ENCODE assay signal across 17 cellular contexts in genomic region chr3:191889781-191890180, GRCh38.
DNase-seq lines count a peak whose midpoint lies in the region; ATAC-seq, FAIRE-seq and TF ChIP-seq lines count a peak whose summit lies in the region.
"Had no signal": no experiment of that assay in that cellular context is flagged by ENCODE, and none has a peak within 500 bp of the region (broad histone marks: within the 10 kb centered on the region; RNA-seq: fewer than 3 reads in every experiment).

No MANE protein-coding gene starts in this region.

- H3K4me1 ChIP-seq in PC-3 (ENCODE audit: insufficient read depth, low read length): no peaks in the 10 kb centered on the region

- H2AFZ ChIP-seq in PC-3 (ENCODE audit: low read length): no peak overlapping the region

- H3K27me3 ChIP-seq in PC-3 (ENCODE audit: low read length): no peaks in the 10 kb centered on the region; the same call in 1 of the 2 replicates

- POLR2A ChIA-PET in PC-3 (lab: Charles Lee; ENCODE audit: unreplicated experiment): no interaction called here

- peak; percentile 33 for DNase-seq in NCI-H82 (lab: John Stamatoyannopoulos, UW)
- DNase-seq in NCI-H82 treated with DMSO at 0.1 percent for 48 hours (lab: John Stamatoyannopoulos, UW; ENCODE audit: unreplicated experiment): no peak
- peak; percentile 7 for DNase-seq in PC-3
- peak; percentile 9 for DNase-seq in fibroblast of the aortic adventitia (ENCODE audit: low read depth)
- DNase-seq in urothelium cell line (ENCODE audit: low spot score): peak; percentile 6
- no peak for DNase-seq in stimulated activated effector memory CD8-positive, alpha-beta T cell treated with anti-CD3 and anti-CD28 coated beads, Interleukin-12 subunit alpha, Interleukin-12 subunit beta, amount 100 ng/mL, for 72 hours (ENCODE audit: low spot score in 2 of 2)
- DNase-seq: DMS153, H9, NCI-H1105 treated with DMSO at 0.1 percent for 48 hours, NCI-H1694, NCI-H2081 treated with DMSO at 0.1 percent for 48 hours had no signal

- H3K9me3 Mint-ChIP-seq in stimulated activated effector memory CD8-positive, alpha-beta T cell treated with anti-CD3 and anti-CD28 coated beads, Interleukin-12 subunit alpha, Interleukin-12 subunit beta, amount 100 ng/mL, for 72 hours: peaks cover 2% of the 10 kb centered on the region
- H3K9me3 Mint-ChIP-seq: H9, IgD-negative memory B cell had no signal

- H3K4me3 ChIP-seq in PC-3 (ENCODE audit: low read length) (no peak overlapping the region), fibroblast of the aortic adventitia (ENCODE audit: low read depth, low read length) (no peak overlapping the region)

- H3K4me3 Mint-ChIP-seq in stimulated activated effector memory CD8-positive, alpha-beta T cell treated with anti-CD3 and anti-CD28 coated beads, Interleukin-12 subunit alpha, Interleukin-12 subunit beta, amount 100 ng/mL, for 72 hours: no peak overlapping the region
- H3K4me3 Mint-ChIP-seq: B cell, H9, IgD-negative memory B cell had no signal

- H3K4me1 Mint-ChIP-seq in stimulated activated effector memory CD8-positive, alpha-beta T cell treated with anti-CD3 and anti-CD28 coated beads, Interleukin-12 subunit alpha, Interleukin-12 subunit beta, amount 100 ng/mL, for 72 hours: no peaks in the 10 kb centered on the region
- H3K4me1 Mint-ChIP-seq: B cell, IgD-negative memory B cell had no signal

- TF ChIP-seq CTCF in PC-3 (conservative IDR thresholded peaks at IDR 0.05; ENCODE audit: low read depth, low read length) (no peak), fibroblast of the aortic adventitia (IDR thresholded peaks at IDR 0.05; ENCODE audit: insufficient read depth, low read length) (no peak)

- intact Hi-C loops in PC-3 (cut with micrococcal nuclease): no loop called here

- H3K9ac ChIP-seq in PC-3 (ENCODE audit: low read length): no peak overlapping the region

- no peaks in the 10 kb centered on the region for H3K9me2 ChIP-seq in PC-3 (replicated peaks; ENCODE audit: low read length)

- BruUV-seq in PC-3 (replicated peaks; lab: Mats Ljungman, UMichigan): no TSS peak

- no peaks in the 10 kb centered on the region for H3F3A ChIP-seq in PC-3 (ENCODE audit: low read length, unreplicated experiment)

- CTCF ChIA-PET in PC-3 (lab: Charles Lee): no interaction called here

- H3K27ac ChIP-seq in PC-3 (ENCODE audit: low read length): no peak overlapping the region
- H3K27ac ChIP-seq: 22Rv1 had no signal

- H3K36me3 ChIP-seq in PC-3 (ENCODE audit: low read depth, low read length): no peaks in the 10 kb centered on the region

- H3K36me3 Mint-ChIP-seq in stimulated activated effector memory CD8-positive, alpha-beta T cell treated with anti-CD3 and anti-CD28 coated beads, Interleukin-12 subunit alpha, Interleukin-12 subunit beta, amount 100 ng/mL, for 72 hours: no peaks in the 10 kb centered on the region

- no peak overlapping the region for H3K27ac Mint-ChIP-seq in stimulated activated effector memory CD8-positive, alpha-beta T cell treated with anti-CD3 and anti-CD28 coated beads, Interleukin-12 subunit alpha, Interleukin-12 subunit beta, amount 100 ng/mL, for 72 hours
- H3K27ac Mint-ChIP-seq: B cell, IgD-negative memory B cell had no signal

- H3K9me3 ChIP-seq in PC-3 (ENCODE audit: low read length): no peaks in the 10 kb centered on the region

- FAIRE-seq in urothelium cell line (lab: Jason Lieb, UNC): no peak
- FAIRE-seq: GM12892 had no signal

- no peaks in the 10 kb centered on the region for H3K79me2 ChIP-seq in PC-3 (ENCODE audit: low read length)

- no peak for ATAC-seq in PC-3
- ATAC-seq in stimulated activated effector memory CD8-positive, alpha-beta T cell treated with anti-CD3 and anti-CD28 coated beads, Interleukin-12 subunit alpha, Interleukin-12 subunit beta, amount 100 ng/mL, for 72 hours: no peak
- no peak for ATAC-seq in GM21367 (IDR thresholded peaks at IDR 0.05; ENCODE audit: unreplicated experiment)
- no peak for ATAC-seq in GM18870 (IDR thresholded peaks at IDR 0.05; ENCODE audit: unreplicated experiment)

- peak overlapping the region; percentile 4; the same call in 1 of the 2 replicates for H3K4me2 ChIP-seq in PC-3 (ENCODE audit: low read length)

- no peaks in the 10 kb centered on the region for H4K20me1 ChIP-seq in PC-3 (ENCODE audit: low read length)

Comparison
In these comparisons a context has a peak if more than half of its experiments do, and no peak if none do; other contexts are left out.
1. DNase-seq: peak in NCI-H82 (single experiment), PC-3 (single experiment), fibroblast of the aortic adventitia (single experiment) and urothelium cell line (single experiment); none in NCI-H82 treated with DMSO at 0.1 percent for 48 hours (single experiment) and stimulated activated effector memory CD8-positive, alpha-beta T cell treated with anti-CD3 and anti-CD28 coated beads, Interleukin-12 subunit alpha, Interleukin-12 subunit beta, amount 100 ng/mL, for 72 hours (0 of 2).